In the genomic region with DNA sequence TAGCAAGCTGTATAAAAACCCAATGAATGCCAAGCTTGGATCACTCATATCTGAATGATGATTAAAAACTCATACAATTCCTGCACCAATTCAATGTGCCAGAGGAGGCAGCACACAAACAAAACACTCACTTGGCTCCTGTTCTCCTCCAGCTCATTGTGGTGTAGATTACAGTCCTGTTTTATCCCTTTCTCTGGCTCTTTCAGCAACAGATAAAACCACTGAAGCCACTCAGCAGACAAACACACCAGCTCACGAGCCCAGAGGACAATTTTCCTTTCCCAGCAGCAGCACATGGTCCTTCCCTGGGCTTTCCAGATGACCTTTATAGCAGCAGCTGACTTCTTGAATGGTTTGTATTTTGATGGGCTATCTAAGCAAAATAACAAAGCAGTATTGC, we compare ENCODE assay signal across 9 cellular contexts.
DNase-seq lines count a peak whose midpoint lies in the region; ATAC-seq and TF ChIP-seq lines count a peak whose summit lies in the region.
"Had no signal": no experiment of that assay in that cellular context is flagged by ENCODE, and none has a peak within 500 bp of the region (broad histone marks: within the 10 kb centered on the region; RNA-seq: fewer than 3 reads in every experiment).

No MANE protein-coding gene starts in this region.

- no peak for DNase-seq in GM12864 (ENCODE audit: low read depth)
- peak; percentile 42 for DNase-seq in NCI-H1105 treated with DMSO at 0.1 percent for 48 hours (lab: John Stamatoyannopoulos, UW)
- peak; percentile 11 for DNase-seq in dermis blood vessel endothelial cell
- no peak for DNase-seq in osteocyte (ENCODE audit: extremely low spot score, unreplicated experiment)
- DNase-seq in ecto neural progenitor cell (ENCODE audit: low spot score), result no peak
- no peak for DNase-seq in activated CD8-positive, alpha-beta memory T cell treated with anti-CD3 and anti-CD28 coated beads for 24 hours
- DNase-seq: stimulated activated naive CD8-positive, alpha-beta T cell treated with anti-CD3 and anti-CD28 coated beads, Interleukin-15, amount 100 ng/mL, for 72 hours had no signal

- no peaks in the 10 kb centered on the region for H3K36me3 Mint-ChIP-seq in osteocyte (ENCODE audit: unreplicated experiment)

- H3K4me3 Mint-ChIP-seq in osteocyte (ENCODE audit: unreplicated experiment), result no peak overlapping the region
- H3K4me3 Mint-ChIP-seq: stimulated activated naive CD8-positive, alpha-beta T cell treated with anti-CD3 and anti-CD28 coated beads, Interleukin-15, amount 100 ng/mL, for 72 hours had no signal

- no peak overlapping the region for H3K27ac Mint-ChIP-seq in osteocyte (ENCODE audit: unreplicated experiment)
- H3K27ac Mint-ChIP-seq: stimulated activated naive CD8-positive, alpha-beta T cell treated with anti-CD3 and anti-CD28 coated beads, Interleukin-15, amount 100 ng/mL, for 72 hours had no signal

- ATAC-seq in HG03095 (IDR thresholded peaks at IDR 0.05; ENCODE audit: unreplicated experiment) (no peak), HG03442 (IDR thresholded peaks at IDR 0.05; ENCODE audit: unreplicated experiment) (no peak)
- ATAC-seq: stimulated activated naive CD8-positive, alpha-beta T cell treated with anti-CD3 and anti-CD28 coated beads, Interleukin-15, amount 100 ng/mL, for 72 hours had no signal

- H3K9me3 Mint-ChIP-seq in osteocyte (ENCODE audit: unreplicated experiment), result no peaks in the 10 kb centered on the region
- H3K9me3 Mint-ChIP-seq: stimulated activated naive CD8-positive, alpha-beta T cell treated with anti-CD3 and anti-CD28 coated beads, Interleukin-15, amount 100 ng/mL, for 72 hours had no signal

- H3K27me3 Mint-ChIP-seq in osteocyte (ENCODE audit: unreplicated experiment), result peaks cover 35% of the 10 kb centered on the region

- TF ChIP-seq CTCF in GM12864 (IDR thresholded peaks at IDR 0.05; ENCODE audit: low read depth, low read length, missing control alignments) (peak; percentile 47), osteocyte (IDR thresholded peaks at IDR 0.05) (peak; percentile 40)

- H3K4me1 Mint-ChIP-seq in osteocyte (ENCODE audit: unreplicated experiment), result no peaks in the 10 kb centered on the region
- H3K4me1 Mint-ChIP-seq: stimulated activated naive CD8-positive, alpha-beta T cell treated with anti-CD3 and anti-CD28 coated beads, Interleukin-15, amount 100 ng/mL, for 72 hours had no signal

- H3K4me3 ChIP-seq in GM12864 (ENCODE audit: low read depth, low read length), result no peak overlapping the region

Comparison
In these comparisons a context has a peak if more than half of its experiments do, and no peak if none do; other contexts are left out.
1. DNase-seq: peak in NCI-H1105 treated with DMSO at 0.1 percent for 48 hours (single experiment) and dermis blood vessel endothelial cell (single experiment); none in GM12864 (single experiment), osteocyte (single experiment), ecto neural progenitor cell (single experiment) and activated CD8-positive, alpha-beta memory T cell treated with anti-CD3 and anti-CD28 coated beads for 24 hours (single experiment).